Comparison of ENCODE assay signal across 9 cellular contexts in genomic region chrX:14028473-14028872, GRCh38. TPM values are rescaled to one million over a fixed set of nuclear protein-coding genes. Genes with fewer than 3 reads are reported as not detected.
A peak's percentile ranks its signal among the peaks of the same experiment; 100 is the strongest.
DNase-seq lines count a peak whose midpoint lies in the region; ATAC-seq, FAIRE-seq and TF ChIP-seq lines count a peak whose summit lies in the region.
"Had no signal": no experiment of that assay in that cellular context is flagged by ENCODE, and none has a peak within 500 bp of the region (broad histone marks: within the 10 kb centered on the region; RNA-seq: fewer than 3 reads in every experiment).

No MANE protein-coding gene starts in this region.

- no peak for ATAC-seq in HepG2
- no peak for ATAC-seq in right lobe of liver
- no peak for ATAC-seq in left lung
- ATAC-seq in esophagus mucosa: no peak
- ATAC-seq in GM19395 (IDR thresholded peaks at IDR 0.05; ENCODE audit: unreplicated experiment): no peak

- H3K27me3 Mint-ChIP-seq in activated T-helper 2 cell treated with anti-CD3 and anti-CD28 coated beads, Interferon-gamma antibody, Interleukin-2, Interleukin-4, amounts not matched to agents 10 μg/mL and 5 μg/mL and 100 μg/mL, durations not matched to agents 14 hours and 24 hours and 36 hours (ENCODE audit: low read depth): no peaks in the 10 kb centered on the region

- in situ Hi-C loops in HepG2 (cut with HindIII; ENCODE audit: extremely low pct_ligation_motif_present, low pct_unique_long_range_greater_than_20kb): loop anchor here (5.0 kb wide), 1 partner anchor 376 kb away; the partner anchor contains the start of gene TCEANC

- H3K27ac Mint-ChIP-seq in activated T-helper 2 cell treated with anti-CD3 and anti-CD28 coated beads, Interferon-gamma antibody, Interleukin-2, Interleukin-4, amounts not matched to agents 10 μg/mL and 5 μg/mL and 100 μg/mL, durations not matched to agents 14 hours and 24 hours and 36 hours: peak overlapping the region; percentile 98

- intact Hi-C loops in HepG2 (cut with micrococcal nuclease; ENCODE audit: unreplicated experiment) (no loop called here), right lobe of liver (cut with DNase I) (no loop called here), left lung (cut with DNase I) (no loop called here)
- intact Hi-C loops in activated T-helper 2 cell treated with anti-CD3 and anti-CD28 coated beads, Interferon-gamma antibody, Interleukin-2, Interleukin-4, amounts not matched to agents 10 μg/mL and 5 μg/mL and 100 μg/mL, durations not matched to agents 14 hours and 24 hours and 36 hours (cut with micrococcal nuclease): loop anchor here (2.0 to 5.0 kb wide), 8 partner anchors 41 to 1309 kb away; partner anchors contain the start of gene PIGA

- no peaks in the 10 kb centered on the region for H3K36me3 ChIP-seq in HepG2 (replicated peaks in 1 of 2; ENCODE audit: control insufficient read depth in 1 of 2, insufficient read depth in 2 of 2, low read length in 2 of 2)
- no peaks in the 10 kb centered on the region for H3K36me3 ChIP-seq in right lobe of liver
- H3K36me3 ChIP-seq in left lung: no peaks in the 10 kb centered on the region

- no peak for TF ChIP-seq POLR2A in HepG2 (IDR thresholded peaks at IDR 0.05; ENCODE audit: insufficient read depth in 1 of 2, low read depth in 2 of 2, low read length in 2 of 2)
- TF ChIP-seq POLR2A in right lobe of liver (IDR thresholded peaks at IDR 0.05): no peak

- H3K4me1 Mint-ChIP-seq in activated T-helper 2 cell treated with anti-CD3 and anti-CD28 coated beads, Interferon-gamma antibody, Interleukin-2, Interleukin-4, amounts not matched to agents 10 μg/mL and 5 μg/mL and 100 μg/mL, durations not matched to agents 14 hours and 24 hours and 36 hours (ENCODE audit: low read depth): peaks cover 22% of the 10 kb centered on the region

- H3K27ac ChIP-seq in HepG2 (ENCODE audit: extremely low read length, insufficient read depth, low read length) (no peak overlapping the region), right lobe of liver (no peak overlapping the region), left lung (peak overlapping the region in 1 of 2 donors; percentile 91)

- H4K20me1 ChIP-seq in HepG2 (ENCODE audit: insufficient read depth, low read length): no peaks in the 10 kb centered on the region

- TF ChIP-seq EP300 in HepG2 (IDR thresholded peaks at IDR 0.05; ENCODE audit: low read depth in 2 of 2, low read length in 2 of 2) (no peak), HepG2 (CRISPR knock-in tag; IDR thresholded peaks at IDR 0.05; ENCODE audit: borderline replicate concordance) (no peak)

- H3K9me3 ChIP-seq in HepG2 (ENCODE audit: low read length) (no peaks in the 10 kb centered on the region), right lobe of liver (no peaks in the 10 kb centered on the region), left lung (no peaks in the 10 kb centered on the region)

- 57% methylated on average over 3 of the region's 3 CpGs for WGBS in HepG2 (ENCODE audit: low lambda C conversion rate)
- WGBS in right lobe of liver (ENCODE audit: insufficient coverage, low coverage, low lambda C conversion rate, missing lambda C conversion rate): 51% methylated on average over 3 of the region's 3 CpGs

- no TSS peak for BruUV-seq in HepG2 (replicated peaks; lab: Mats Ljungman, UMichigan)

- H3K36me3 Mint-ChIP-seq in activated T-helper 2 cell treated with anti-CD3 and anti-CD28 coated beads, Interferon-gamma antibody, Interleukin-2, Interleukin-4, amounts not matched to agents 10 μg/mL and 5 μg/mL and 100 μg/mL, durations not matched to agents 14 hours and 24 hours and 36 hours (ENCODE audit: low read depth): peaks cover 7% of the 10 kb centered on the region

- peak overlapping the region; percentile 74 for H3K4me2 ChIP-seq in HepG2 (ENCODE audit: low read depth, low read length)

- H3K4me3 Mint-ChIP-seq in activated T-helper 2 cell treated with anti-CD3 and anti-CD28 coated beads, Interferon-gamma antibody, Interleukin-2, Interleukin-4, amounts not matched to agents 10 μg/mL and 5 μg/mL and 100 μg/mL, durations not matched to agents 14 hours and 24 hours and 36 hours (ENCODE audit: low read depth): peak overlapping the region; percentile 98

- TF ChIP-seq CTCF in HepG2 (CRISPR knock-in tag; IDR thresholded peaks at IDR 0.05): no peak
- TF ChIP-seq CTCF in right lobe of liver (IDR thresholded peaks at IDR 0.05): no peak
- no peak for TF ChIP-seq CTCF in left lung (IDR thresholded peaks at IDR 0.05)

- H3K79me2 ChIP-seq in HepG2 (ENCODE audit: insufficient read depth, low read length): no peaks in the 10 kb centered on the region

- H3K4me3 ChIP-seq in HepG2 (replicated peaks in 1 of 3; ENCODE audit: insufficient read depth in 1 of 3, low read depth in 2 of 3, low read length in 3 of 3) (peak overlapping the region; percentile 55 to 81 (median 75); a peak in 5 of 6 replicates), right lobe of liver (peak overlapping the region in 1 of 3 donors; percentile 75), left lung (peak overlapping the region; percentile 54 to 58)

- no peak for DNase-seq in HepG2 (ENCODE audit: low spot score)
- no peak for DNase-seq in right lobe of liver
- DNase-seq in activated T-helper 2 cell treated with anti-CD3 and anti-CD28 coated beads, Interferon-gamma antibody, Interleukin-2, Interleukin-4, amounts not matched to agents 10 μg/mL and 5 μg/mL and 100 μg/mL, durations not matched to agents 14 hours and 24 hours and 36 hours (ENCODE audit: low spot score): no peak
- no peak for DNase-seq in left lung
- no peak for DNase-seq in stimulated activated CD4-positive, alpha-beta T cell treated with anti-CD3 and anti-CD28 coated beads, Interleukin-15, amount 100 ng/mL, for 24 hours
- DNase-seq in activated gamma-delta T cell (lab: John Stamatoyannopoulos, UW): no peak

- POLR2A ChIA-PET in HepG2 (lab: Yijun Ruan, JAX): interaction anchor here (1.3 to 2.1 kb wide), 2 partner anchors 294 to 376 kb away, joined by 3 to 13 read pairs; partner anchors contain the start of genes OFD1, TCEANC and TRAPPC2

- H3K4me1 ChIP-seq in HepG2 (ENCODE audit: insufficient read depth, low read length): peaks cover 11% of the 10 kb centered on the region; the same call in 1 of the 2 replicates
- H3K4me1 ChIP-seq in right lobe of liver: no peaks in the 10 kb centered on the region
- peaks cover 0 to 3% of the 10 kb centered on the region in 2 donors for H3K4me1 ChIP-seq in left lung

- CTCF ChIA-PET in HepG2 (lab: Yijun Ruan, JAX; ENCODE audit: low intra/inter-chr PET ratio, low total read pairs): no interaction called here

- H2AFZ ChIP-seq in HepG2 (ENCODE audit: low read length): no peak overlapping the region

- H3K9ac ChIP-seq in HepG2 (ENCODE audit: insufficient read depth, low read depth, low read length): peak overlapping the region; percentile 75; the same call in 1 of the 2 replicates

- no peaks in the 10 kb centered on the region for H3K9me3 Mint-ChIP-seq in activated T-helper 2 cell treated with anti-CD3 and anti-CD28 coated beads, Interferon-gamma antibody, Interleukin-2, Interleukin-4, amounts not matched to agents 10 μg/mL and 5 μg/mL and 100 μg/mL, durations not matched to agents 14 hours and 24 hours and 36 hours

- no peak for FAIRE-seq in HepG2 (lab: Jason Lieb, UNC)
- FAIRE-seq: G401.6 had no signal

- no peaks in the 10 kb centered on the region for H3K27me3 ChIP-seq in HepG2 (ENCODE audit: control insufficient read depth in 1 of 2, insufficient read depth in 2 of 2, low read length in 2 of 2)
- no peaks in the 10 kb centered on the region for H3K27me3 ChIP-seq in right lobe of liver
- H3K27me3 ChIP-seq in left lung: no peaks in the 10 kb centered on the region

- no peak for TF ChIP-seq RAD21 in HepG2 (CRISPR knock-in tag; IDR thresholded peaks at IDR 0.05)

TF ChIP-seq in HepG2, 621 proteins besides CTCF, POLR2A, EP300 and RAD21 (continues in another document):
- TF ChIP-seq MXD1 (CRISPR knock-in tag; IDR thresholded peaks at IDR 0.05): no peak
- no peak for TF ChIP-seq REXO4 (CRISPR knock-in tag; IDR thresholded peaks at IDR 0.05; ENCODE audit: borderline replicate concordance)
- TF ChIP-seq ADNP (CRISPR knock-in tag; IDR thresholded peaks at IDR 0.05): no peak
- no peak for TF ChIP-seq ZFP36L1 (CRISPR knock-in tag; IDR thresholded peaks at IDR 0.05)
- TF ChIP-seq ZNF256 (CRISPR knock-in tag; conservative IDR thresholded peaks at IDR 0.05): no peak
- no peak for TF ChIP-seq ZNF569 (CRISPR knock-in tag; IDR thresholded peaks at IDR 0.05; ENCODE audit: borderline replicate concordance)

RNA-seq across cellular contexts. Expression of gene GEMIN8, which starts 1.2 kb away (rescaled TPM):
- total RNA-seq in HepG2 (2016; rRNA removed; fragmentation: Illumina TruSeq; extraction: Trizol): 9.7 and 10.5 TPM in 2 replicates
- total RNA-seq in HepG2 (2016; cell fraction: cytosol; rRNA removed; fragmentation: Illumina TruSeq; extraction: Trizol; ENCODE audit: low read depth): 4.4 and 4.9 TPM in 2 replicates
- 10.1 and 10.6 TPM in 2 replicates for total RNA-seq in HepG2 (2016; cell fraction: insoluble cytoplasmic fraction; rRNA removed; fragmentation: Illumina TruSeq; extraction: Trizol)
- total RNA-seq in HepG2 (2016; cell fraction: membrane; rRNA removed; fragmentation: Illumina TruSeq; extraction: Trizol): 3.6 and 4.3 TPM in 2 replicates
- total RNA-seq in HepG2 (2016; cell fraction: nucleus; rRNA removed; fragmentation: Illumina TruSeq; extraction: Trizol): 9.3 and 9.8 TPM in 2 replicates
- 19.9 and 23.7 TPM in 2 replicates for polyA plus RNA-seq in HepG2 (2011; rRNA removed)
- 15.6 and 18.7 TPM in 2 replicates for polyA plus RNA-seq in HepG2 (2011; cell fraction: cytosol; rRNA removed)
- polyA plus RNA-seq in HepG2 (2011; cell fraction: nucleus; rRNA removed): 26.2 and 28.6 TPM in 2 replicates
- 7.6 and 10.5 TPM in 2 replicates for polyA plus RNA-seq in HepG2 (2012)
- 3.1 and 3.3 TPM in 2 replicates for polyA plus RNA-seq in HepG2 (2016; cell fraction: cytosol; fragmentation: Illumina TruSeq; extraction: Trizol; ENCODE audit: low read depth)
- 13.7 and 14.2 TPM in 2 replicates for polyA plus RNA-seq in HepG2 (2016; cell fraction: insoluble cytoplasmic fraction; fragmentation: Illumina TruSeq; extraction: Trizol; ENCODE audit: low read depth)
- 2.7 TPM in 2 replicates for polyA plus RNA-seq in HepG2 (2016; cell fraction: membrane; fragmentation: Illumina TruSeq; extraction: Trizol; ENCODE audit: low read depth)
- 17.3 and 18.9 TPM in 2 replicates for polyA plus RNA-seq in HepG2 (2016; cell fraction: nucleus; fragmentation: Illumina TruSeq; extraction: Trizol; ENCODE audit: insufficient read depth, low read depth)
- polyA minus RNA-seq in HepG2 (2011; rRNA and poly(A)+ RNA removed; ENCODE audit: low replicate concordance): 15.1 and 20.5 TPM in 2 replicates
- 4.9 and 6.2 TPM in 2 replicates for polyA minus RNA-seq in HepG2 (2011; cell fraction: cytosol; rRNA and poly(A)+ RNA removed)
- 14.9 and 15.2 TPM in 2 replicates for polyA minus RNA-seq in HepG2 (2011; cell fraction: nucleus; rRNA and poly(A)+ RNA removed)
- 10 to 100 TPM in 3 of 6 experiments, 1 to 10 TPM in 3; 8.0 to 14.8 (median 10.1) TPM for total RNA-seq in right lobe of liver
- total RNA-seq in activated T-helper 2 cell treated with anti-CD3 and anti-CD28 coated beads, Interferon-gamma antibody, Interleukin-2, Interleukin-4, amounts not matched to agents 10 μg/mL and 5 μg/mL and 100 μg/mL, durations not matched to agents 14 hours and 24 hours and 36 hours: 12.6 and 14.0 TPM in 2 replicates
- 10 to 100 TPM; 14.5 to 20.6 TPM for total RNA-seq in left lung
- total RNA-seq in esophagus mucosa: 17.4 TPM
